Comparison of ENCODE assay signal across 8 cellular contexts in genomic region chr20:49541733-49542513, GRCh38. TPM values are rescaled to one million over a fixed set of nuclear protein-coding genes. Genes with fewer than 3 reads are reported as not detected.
DNase-seq lines count a peak whose midpoint lies in the region; ATAC-seq and TF ChIP-seq lines count a peak whose summit lies in the region.

No MANE protein-coding gene starts in this region.

- peak overlapping the region; percentile 2 to 21 for H3K4me3 Mint-ChIP-seq in effector memory CD8-positive, alpha-beta T cell
- no peak overlapping the region for H3K4me3 Mint-ChIP-seq in mesothelial cell of epicardium

- TF ChIP-seq CTCF in HL-60 (IDR thresholded peaks at IDR 0.05; ENCODE audit: insufficient read depth, low read length) (peak; percentile 77), mesothelial cell of epicardium (IDR thresholded peaks at IDR 0.05; ENCODE audit: unreplicated experiment) (peak; percentile 87)

- no peaks in the 10 kb centered on the region for H4K20me1 ChIP-seq in BLaER1 treated with 17β-estradiol and CSF1 and Interleukin-3, amounts not matched to agents 10 nM and 100 nM

- peak overlapping the region in 1 of 11 experiments; percentile 17; a peak in 1 of 22 replicates for H3K9ac ChIP-seq in BLaER1 treated with 17β-estradiol and CSF1 and Interleukin-3, amounts not matched to agents 10 nM and 100 nM

- peak; percentile 74 for ATAC-seq in effector memory CD8-positive, alpha-beta T cell (replicated peaks)
- no peak for ATAC-seq in GM19328 (IDR thresholded peaks at IDR 0.05; ENCODE audit: unreplicated experiment)

- peak overlapping the region in 1 of 2 donors; percentile 7 for H3K27ac Mint-ChIP-seq in effector memory CD8-positive, alpha-beta T cell
- peak overlapping the region; percentile 37 for H3K27ac Mint-ChIP-seq in mesothelial cell of epicardium

- H3K4me1 ChIP-seq in BLaER1 treated with 17β-estradiol and CSF1 and Interleukin-3, amounts not matched to agents 10 nM and 100 nM: peaks cover 0 to 36% (median 13%) of the 10 kb centered on the region in 10 experiments; a peak in 15 of 20 replicates

- peak overlapping the region in 7 of 11 experiments; percentile 12 to 45 (median 24); a peak in 8 of 22 replicates for H3K27ac ChIP-seq in BLaER1 treated with 17β-estradiol and CSF1 and Interleukin-3, amounts not matched to agents 10 nM and 100 nM
- no peak overlapping the region for H3K27ac ChIP-seq in HL-60 (replicated peaks)

- H3K9me3 ChIP-seq in BLaER1 treated with 17β-estradiol and CSF1 and Interleukin-3, amounts not matched to agents 10 nM and 100 nM (replicated peaks in 1 of 11): peaks cover 19 to 32% (median 24%) of the 10 kb centered on the region in 11 experiments

- peaks cover 0 to 23% (median 0%) of the 10 kb centered on the region in 11 experiments; a peak in 5 of 22 replicates for H3K36me3 ChIP-seq in BLaER1 treated with 17β-estradiol and CSF1 and Interleukin-3, amounts not matched to agents 10 nM and 100 nM

- H3K27me3 Mint-ChIP-seq in effector memory CD8-positive, alpha-beta T cell: peaks cover 0 to 20% of the 10 kb centered on the region in 2 donors
- no peaks in the 10 kb centered on the region for H3K27me3 Mint-ChIP-seq in mesothelial cell of epicardium (ENCODE audit: low read depth)

- peaks cover 0 to 3% of the 10 kb centered on the region in 2 donors for H3K9me3 Mint-ChIP-seq in effector memory CD8-positive, alpha-beta T cell
- H3K9me3 Mint-ChIP-seq in mesothelial cell of epicardium: peaks cover 8% of the 10 kb centered on the region

- DNase-seq in HL-60 (ENCODE audit: low read depth in 1 of 2, low spot score in 1 of 2) (peak; percentile 46 to 74), NCI-H774 (lab: John Stamatoyannopoulos, UW) (peak; percentile 67), mesothelial cell of epicardium (ENCODE audit: low spot score in 2 of 2, unreplicated experiment in 2 of 2) (peak in 1 of 2 experiments; percentile 61)
- DNase-seq in activated CD4-positive, alpha-beta T cell treated with anti-CD3 and anti-CD28 coated beads, Interleukin-2, amount 50 U/mL, for 48 hours: peak; percentile 79 to 84
- peak; percentile 57 to 63 (median 60) for DNase-seq in effector memory CD8-positive, alpha-beta T cell
- DNase-seq in stimulated activated CD8-positive, alpha-beta memory T cell treated with anti-CD3 and anti-CD28 coated beads, Interleukin-7, amount 100 ng/mL, for 1 hour (ENCODE audit: low read depth in 2 of 2): peak; percentile 2 to 24

- H3K36me3 Mint-ChIP-seq in effector memory CD8-positive, alpha-beta T cell (ENCODE audit: insufficient read depth): no peaks in the 10 kb centered on the region
- peaks cover 69% of the 10 kb centered on the region for H3K36me3 Mint-ChIP-seq in mesothelial cell of epicardium

- peaks cover 3 to 4% of the 10 kb centered on the region in 2 donors for H3K4me1 Mint-ChIP-seq in effector memory CD8-positive, alpha-beta T cell (ENCODE audit: low read depth in 2 of 2)
- H3K4me1 Mint-ChIP-seq in mesothelial cell of epicardium: no peaks in the 10 kb centered on the region

- H3K4me3 ChIP-seq in BLaER1 treated with 17β-estradiol and CSF1 and Interleukin-3, amounts not matched to agents 10 nM and 100 nM: no peak overlapping the region
- no peak overlapping the region for H3K4me3 ChIP-seq in HL-60 (replicated peaks; ENCODE audit: insufficient read depth, low read length)

- H3K4me2 ChIP-seq in BLaER1 treated with 17β-estradiol and CSF1 and Interleukin-3, amounts not matched to agents 10 nM and 100 nM: peak overlapping the region in 1 of 11 experiments; percentile 7; a peak in 3 of 22 replicates

- H3K27me3 ChIP-seq in BLaER1 treated with 17β-estradiol and CSF1 and Interleukin-3, amounts not matched to agents 10 nM and 100 nM: peaks cover 0 to 11% (median 0%) of the 10 kb centered on the region in 11 experiments; a peak in 1 of 22 replicates
- H3K27me3 ChIP-seq in HL-60 (ENCODE audit: insufficient read depth, poor library complexity, severe bottlenecking): no peaks in the 10 kb centered on the region

RNA-seq across cellular contexts. Expression of gene PTGIS, which starts 26.0 kb away (rescaled TPM):
- 113 to 118 TPM (median 117 TPM) in 3 replicates for total RNA-seq in mesothelial cell of epicardium

RNA-seq across cellular contexts. Expression of gene KCNB1, which starts 59.5 kb away (rescaled TPM):
- 0.51 to 1.1 TPM (median 0.52 TPM) in 3 replicates for total RNA-seq in mesothelial cell of epicardium
